8 cellular contexts compared by ENCODE assay signal in the genomic region with DNA sequence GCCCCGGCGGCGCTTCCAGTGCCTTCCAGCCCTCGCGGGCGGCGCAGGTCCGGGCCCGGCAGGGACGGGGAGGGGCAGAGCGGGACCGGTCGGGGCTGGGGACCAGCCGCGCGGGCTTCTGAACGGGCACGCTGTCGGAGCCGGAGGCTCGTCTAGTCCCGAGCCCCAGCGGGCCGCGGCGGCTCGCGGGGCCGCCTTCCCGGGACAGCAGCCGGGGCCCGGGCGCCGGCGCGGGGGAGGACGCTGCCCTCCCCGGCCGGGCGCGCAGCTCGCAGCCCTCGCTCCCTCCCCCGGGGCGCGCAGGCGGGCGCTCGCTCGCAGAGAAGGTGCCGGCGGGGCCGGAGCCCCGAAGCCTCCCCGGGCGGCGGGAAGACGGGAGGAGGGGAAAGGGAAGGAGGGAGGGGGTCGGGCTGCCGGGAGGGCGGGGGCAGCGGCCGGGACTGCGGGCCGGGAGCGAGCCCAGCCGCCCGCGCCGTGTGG. TPM values are rescaled to one million over a fixed set of nuclear protein-coding genes. Genes with fewer than 3 reads are reported as not detected.
A peak's percentile ranks its signal among the peaks of the same experiment; 100 is the strongest.
DNase-seq lines count a peak whose midpoint lies in the region; ATAC-seq and TF ChIP-seq lines count a peak whose summit lies in the region.

No MANE protein-coding gene starts in this region.

- H3K27ac ChIP-seq in Panc1 (ENCODE audit: low read length) (no peak overlapping the region), dorsolateral prefrontal cortex (peak overlapping the region; percentile 88 to 100 (median 99)), lung (ENCODE audit: low read depth in 1 of 2, low read length in 1 of 2) (peak overlapping the region; percentile 83 to 94), thoracic aorta (peak overlapping the region; percentile 94)

- peak; percentile 22 for DNase-seq in activated T-cell treated with anti-CD3 and anti-CD28 coated beads, Interleukin-2, amount 50 U/mL, for 1 hour
- DNase-seq in activated T-cell treated with anti-CD3 and anti-CD28 coated beads for 4 hours (no peak), Panc1 (ENCODE audit: low read depth, low spot score) (no peak), dorsolateral prefrontal cortex (peak in 3 of 10 donors; percentile 46 to 77 (median 65)), lung (ENCODE audit: low spot score) (no peak), thoracic aorta (ENCODE audit: low spot score) (no peak), SK-N-DZ (ENCODE audit: low spot score) (no peak), T-helper 9 cell (no peak)

- in situ Hi-C loops in Panc1 (cut with HindIII; ENCODE audit: low pct_unique_long_range_greater_than_20kb, low sequenced_read_pairs): no loop called here

- TF ChIP-seq CTCF in Panc1 (IDR thresholded peaks at IDR 0.05) (no peak), dorsolateral prefrontal cortex (IDR thresholded peaks at IDR 0.05 in 54 of 56, conservative IDR thresholded peaks at IDR 0.05 in 2 of 56; ENCODE audit: low read depth in 1 of 56, partially characterized antibody in 56 of 56) (no peak), lung (IDR thresholded peaks at IDR 0.05; ENCODE audit: control extremely low read depth, extremely low read depth) (no peak), thoracic aorta (IDR thresholded peaks at IDR 0.05) (no peak)

- no TSS peak for BruUV-seq in Panc1 (replicated peaks; lab: Mats Ljungman, UMichigan)

- H3K27me3 ChIP-seq in Panc1 (ENCODE audit: control insufficient read depth, insufficient read depth, low read length): peaks cover 2% of the 10 kb centered on the region; the same call in 1 of the 2 replicates
- H3K27me3 ChIP-seq in dorsolateral prefrontal cortex: no peaks in the 10 kb centered on the region
- no peaks in the 10 kb centered on the region for H3K27me3 ChIP-seq in lung (ENCODE audit: control insufficient read depth, insufficient read depth)
- H3K27me3 ChIP-seq in thoracic aorta (replicated peaks; ENCODE audit: insufficient read depth): no peaks in the 10 kb centered on the region

- H3K36me3 ChIP-seq in Panc1 (ENCODE audit: control insufficient read depth, insufficient read depth, low read length) (no peaks in the 10 kb centered on the region), lung (ENCODE audit: control insufficient read depth in 2 of 2, insufficient read depth in 2 of 2, low read length in 2 of 2) (no peaks in the 10 kb centered on the region), thoracic aorta (no peaks in the 10 kb centered on the region)

- no peaks in the 10 kb centered on the region for H3K4me1 ChIP-seq in Panc1 (ENCODE audit: control insufficient read depth, insufficient read depth, low read length)
- peaks cover 0 to 7% of the 10 kb centered on the region in 2 donors for H3K4me1 ChIP-seq in lung (ENCODE audit: control insufficient read depth in 2 of 2, insufficient read depth in 2 of 2, low read length in 2 of 2)
- peaks cover 22 to 70% of the 10 kb centered on the region in 2 donors for H3K4me1 ChIP-seq in thoracic aorta (ENCODE audit: control insufficient read depth in 1 of 2, low read depth in 2 of 2)

- ATAC-seq in Panc1: peak; percentile 78
- ATAC-seq in lung (ENCODE audit: insufficient read depth, low FRiP score): peak; percentile 29
- peak; percentile 20 for ATAC-seq in thoracic aorta (ENCODE audit: insufficient number of reproducible peaks, low FRiP score, low read depth)

- POLR2A ChIA-PET in Panc1 (lab: Charles Lee): no interaction called here

- CTCF ChIA-PET in Panc1 (lab: Charles Lee): no interaction called here

- 0 to 1% methylated on average over 32 to 70 of the region's 70 CpGs for WGBS in lung, 2 donors

- peak overlapping the region; percentile 45 to 50 for H3K4me3 ChIP-seq in Panc1 (ENCODE audit: low read depth in 2 of 2, low read length in 2 of 2)
- peak overlapping the region; percentile 59 to 98 (median 84) for H3K4me3 ChIP-seq in dorsolateral prefrontal cortex
- peak overlapping the region; percentile 36 for H3K4me3 ChIP-seq in lung
- peak overlapping the region; percentile 96 for H3K4me3 ChIP-seq in thoracic aorta

- H3K9me3 ChIP-seq in Panc1 (ENCODE audit: control insufficient read depth, insufficient read depth, low read depth, low read length): no peaks in the 10 kb centered on the region
- H3K9me3 ChIP-seq in lung (ENCODE audit: control insufficient read depth in 2 of 2, insufficient read depth in 1 of 2, low read length in 1 of 2): no peaks in the 10 kb centered on the region
- H3K9me3 ChIP-seq in thoracic aorta: no peaks in the 10 kb centered on the region

- intact Hi-C loops in Panc1 (cut with micrococcal nuclease; ENCODE audit: unreplicated experiment) (no loop called here), dorsolateral prefrontal cortex (cut with DNase I) (loop anchor here in 1 of 2 donors (10.0 kb wide), 1 partner anchor 430 kb away; the partner anchor contains the start of gene NSFL1C)

RNA-seq across cellular contexts. Expression of gene SIRPA, which starts 0.7 kb away (rescaled TPM):
- total RNA-seq in Panc1 (2021; ENCODE audit: unreplicated experiment) (2.4 TPM), dorsolateral prefrontal cortex (100 to 1,000 TPM; 164 to 389 (median 265) TPM), lung (10 to 100 TPM; 16.6 to 79.9 TPM), thoracic aorta (10 to 100 TPM; 29.5 to 62.9 TPM)
- polyA plus RNA-seq in Panc1 (2012; ENCODE audit: insufficient read length): 1.9 TPM
- polyA plus RNA-seq in lung: 100 to 1,000 TPM in 1 of 2 donors, 10 to 100 TPM in 1; 25.3 to 123 TPM
- 0.63 and 0.71 TPM in 2 replicates for polyA plus RNA-seq in SK-N-DZ (2014; cell fraction: cytosol; rRNA removed)
- polyA plus RNA-seq in SK-N-DZ (2014; cell fraction: nucleus; rRNA removed): 1.1 and 1.6 TPM in 2 replicates

Comparison
In these comparisons a context has a peak if more than half of its experiments do, and no peak if none do; other contexts are left out.
1. ATAC-seq: peak in every context shown above with its lines; median percentile 78 in Panc1; 29 in lung; 20 in thoracic aorta.
2. H3K4me3 ChIP-seq: peak in every context shown above with its lines; median percentile 96 in thoracic aorta; 84 in dorsolateral prefrontal cortex; 48 in Panc1; 36 in lung.